Comparison of ENCODE assay signal across 15 cellular contexts in the genomic region with DNA sequence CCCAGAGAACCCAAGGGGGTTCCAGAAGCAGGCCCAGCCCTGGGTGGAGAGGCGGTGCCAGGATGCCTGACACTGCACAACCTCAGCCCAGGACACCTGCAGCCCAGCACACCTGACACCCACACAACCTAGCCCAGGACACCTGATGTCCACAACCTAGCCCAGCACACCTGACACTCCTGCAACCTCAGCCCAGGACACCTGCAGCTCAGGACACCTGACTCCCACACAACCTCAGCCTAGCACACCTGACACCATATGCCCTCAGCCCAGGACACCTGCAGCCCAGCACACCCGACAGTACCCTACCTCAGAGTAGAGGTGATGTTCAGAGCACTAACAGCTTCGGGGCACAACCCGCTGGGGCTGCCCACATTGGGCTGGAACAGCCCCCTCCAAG.
"Had no signal": no experiment of that assay in that cellular context is flagged by ENCODE, and none has a peak within 500 bp of the region (broad histone marks: within the 10 kb centered on the region; RNA-seq: fewer than 3 reads in every experiment).

No MANE protein-coding gene starts in this region.

- H3K27ac Mint-ChIP-seq: naive thymus-derived CD8-positive, alpha-beta T cell; neural progenitor cell; progenitor cell of endocrine pancreas; type B pancreatic cell had no signal

- H3K27me3 ChIP-seq: pancreas had no signal

- H3K4me3 Mint-ChIP-seq: neural progenitor cell, type B pancreatic cell had no signal

- H3K4me2 ChIP-seq: neural progenitor cell had no signal

- DNase-seq: colonic mucosa; dermis blood vessel endothelial cell; esophagus squamous epithelium; kidney glomerular epithelial cell; mucosa of descending colon; occipital lobe; pancreas; small intestine; stimulated activated CD4-positive, alpha-beta T cell treated with anti-CD3 and anti-CD28 coated beads, Interleukin-2, amount 100 ng/mL, for 48 hours; stimulated activated naive CD4-positive, alpha-beta T cell treated with Interleukin-2 at 50 U/mL for 16 hours had no signal

- ATAC-seq: mucosa of descending colon, pancreas, right cardiac atrium had no signal

- H2AFZ ChIP-seq: neural progenitor cell had no signal

- H3K9ac ChIP-seq: neural progenitor cell had no signal

- H3K36me3 Mint-ChIP-seq: neural progenitor cell, type B pancreatic cell had no signal

- H3K9me3 ChIP-seq: colonic mucosa, pancreas had no signal

- H3K27ac ChIP-seq: colonic mucosa, esophagus squamous epithelium, neural progenitor cell, pancreas had no signal

- H3K4me3 ChIP-seq: colonic mucosa, esophagus squamous epithelium, mucosa of descending colon, neural progenitor cell, pancreas had no signal

- H3K36me3 ChIP-seq: colonic mucosa, esophagus squamous epithelium, neural progenitor cell, pancreas had no signal

- H3K4me1 ChIP-seq: colonic mucosa, neural progenitor cell had no signal
